In the genomic region with DNA sequence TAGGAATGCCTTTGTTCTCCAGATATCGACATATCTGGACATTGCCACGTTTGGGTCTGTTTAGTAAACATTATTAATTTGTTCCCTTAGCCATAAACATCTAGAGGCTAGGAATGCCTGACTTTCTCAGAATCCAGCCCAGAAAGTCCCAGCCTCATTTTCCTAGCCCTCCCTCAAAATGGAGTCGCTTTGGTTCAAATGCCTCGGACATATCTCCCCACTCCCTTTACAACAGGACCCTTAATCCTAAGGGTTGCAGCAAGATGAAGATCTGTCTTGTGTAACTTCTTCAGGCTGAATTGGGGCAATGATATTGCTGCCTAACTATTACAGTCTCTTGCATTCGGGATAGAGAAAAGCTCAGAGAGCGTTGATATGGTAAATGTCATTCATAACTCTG, we compare ENCODE assay signal across 2 cellular contexts.
TF ChIP-seq lines count a peak whose summit lies in the region.

No MANE protein-coding gene starts in this region.

TF ChIP-seq in IMR-90, 13 proteins besides CTCF, POLR2A, EP300 and RAD21:
- no peak for TF ChIP-seq BHLHE40 (IDR thresholded peaks at IDR 0.05; ENCODE audit: low read depth, low read length)
- TF ChIP-seq, protein P1, sequence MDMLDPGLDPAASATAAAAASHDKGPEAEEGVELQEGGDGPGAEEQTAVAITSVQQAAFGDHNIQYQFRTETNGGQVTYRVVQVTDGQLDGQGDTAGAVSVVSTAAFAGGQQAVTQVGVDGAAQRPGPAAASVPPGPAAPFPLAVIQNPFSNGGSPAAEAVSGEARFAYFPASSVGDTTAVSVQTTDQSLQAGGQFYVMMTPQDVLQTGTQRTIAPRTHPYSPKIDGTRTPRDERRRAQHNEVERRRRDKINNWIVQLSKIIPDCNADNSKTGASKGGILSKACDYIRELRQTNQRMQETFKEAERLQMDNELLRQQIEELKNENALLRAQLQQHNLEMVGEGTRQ (IDR thresholded peaks at IDR 0.05; ENCODE audit: low read depth, low read length): no peak
- TF ChIP-seq MAZ (IDR thresholded peaks at IDR 0.05; ENCODE audit: borderline replicate concordance, low read depth, low read length): no peak
- no peak for TF ChIP-seq CEBPB (IDR thresholded peaks at IDR 0.05; ENCODE audit: low read depth, low read length)
- no peak for TF ChIP-seq MXI1 (IDR thresholded peaks at IDR 0.05; ENCODE audit: borderline replicate concordance, low read depth, low read length)
- no peak for TF ChIP-seq MAFK (IDR thresholded peaks at IDR 0.05; ENCODE audit: low read depth, low read length)
- no peak for TF ChIP-seq RCOR1 (IDR thresholded peaks at IDR 0.05; ENCODE audit: insufficient replicate concordance, low read length)
- TF ChIP-seq, protein P2, sequence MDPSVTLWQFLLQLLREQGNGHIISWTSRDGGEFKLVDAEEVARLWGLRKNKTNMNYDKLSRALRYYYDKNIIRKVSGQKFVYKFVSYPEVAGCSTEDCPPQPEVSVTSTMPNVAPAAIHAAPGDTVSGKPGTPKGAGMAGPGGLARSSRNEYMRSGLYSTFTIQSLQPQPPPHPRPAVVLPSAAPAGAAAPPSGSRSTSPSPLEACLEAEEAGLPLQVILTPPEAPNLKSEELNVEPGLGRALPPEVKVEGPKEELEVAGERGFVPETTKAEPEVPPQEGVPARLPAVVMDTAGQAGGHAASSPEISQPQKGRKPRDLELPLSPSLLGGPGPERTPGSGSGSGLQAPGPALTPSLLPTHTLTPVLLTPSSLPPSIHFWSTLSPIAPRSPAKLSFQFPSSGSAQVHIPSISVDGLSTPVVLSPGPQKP (IDR thresholded peaks at IDR 0.05; ENCODE audit: borderline replicate concordance, low read depth, low read length): no peak
- no peak for TF ChIP-seq FOS (IDR thresholded peaks at IDR 0.05; ENCODE audit: low read depth, low read length)
- TF ChIP-seq SMC3 (IDR thresholded peaks at IDR 0.05; ENCODE audit: low read depth, low read length): no peak
- TF ChIP-seq NFE2L2 (IDR thresholded peaks at IDR 0.05; ENCODE audit: low read depth, low read length): no peak
- TF ChIP-seq CHD1 (IDR thresholded peaks at IDR 0.05; ENCODE audit: low read depth, low read length): no peak
- no peak for TF ChIP-seq RFX5 (IDR thresholded peaks at IDR 0.05; ENCODE audit: low read depth, low read length)

TF ChIP-seq in K562, 482 proteins besides CTCF, POLR2A, EP300 and RAD21 (continues in another document):
- TF ChIP-seq BRF1 (IDR thresholded peaks at IDR 0.05; ENCODE audit: borderline replicate concordance, extremely low read depth, insufficient read length): no peak
- TF ChIP-seq, protein P3, sequence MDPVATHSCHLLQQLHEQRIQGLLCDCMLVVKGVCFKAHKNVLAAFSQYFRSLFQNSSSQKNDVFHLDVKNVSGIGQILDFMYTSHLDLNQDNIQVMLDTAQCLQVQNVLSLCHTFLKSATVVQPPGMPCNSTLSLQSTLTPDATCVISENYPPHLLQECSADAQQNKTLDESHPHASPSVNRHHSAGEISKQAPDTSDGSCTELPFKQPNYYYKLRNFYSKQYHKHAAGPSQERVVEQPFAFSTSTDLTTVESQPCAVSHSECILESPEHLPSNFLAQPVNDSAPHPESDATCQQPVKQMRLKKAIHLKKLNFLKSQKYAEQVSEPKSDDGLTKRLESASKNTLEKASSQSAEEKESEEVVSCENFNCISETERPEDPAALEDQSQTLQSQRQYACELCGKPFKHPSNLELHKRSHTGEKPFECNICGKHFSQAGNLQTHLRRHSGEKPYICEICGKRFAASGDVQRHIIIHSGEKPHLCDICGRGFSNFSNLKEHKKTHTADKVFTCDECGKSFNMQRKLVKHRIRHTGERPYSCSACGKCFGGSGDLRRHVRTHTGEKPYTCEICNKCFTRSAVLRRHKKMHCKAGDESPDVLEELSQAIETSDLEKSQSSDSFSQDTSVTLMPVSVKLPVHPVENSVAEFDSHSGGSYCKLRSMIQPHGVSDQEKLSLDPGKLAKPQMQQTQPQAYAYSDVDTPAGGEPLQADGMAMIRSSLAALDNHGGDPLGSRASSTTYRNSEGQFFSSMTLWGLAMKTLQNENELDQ (CRISPR knock-in tag; IDR thresholded peaks at IDR 0.05; ENCODE audit: borderline replicate concordance): no peak
- TF ChIP-seq FOXA1 (IDR thresholded peaks at IDR 0.05; ENCODE audit: borderline replicate concordance): no peak
- no peak for TF ChIP-seq KDM4B (IDR thresholded peaks at IDR 0.05; ENCODE audit: borderline replicate concordance in 2 of 2, low read depth in 1 of 2)
- TF ChIP-seq, protein P4, sequence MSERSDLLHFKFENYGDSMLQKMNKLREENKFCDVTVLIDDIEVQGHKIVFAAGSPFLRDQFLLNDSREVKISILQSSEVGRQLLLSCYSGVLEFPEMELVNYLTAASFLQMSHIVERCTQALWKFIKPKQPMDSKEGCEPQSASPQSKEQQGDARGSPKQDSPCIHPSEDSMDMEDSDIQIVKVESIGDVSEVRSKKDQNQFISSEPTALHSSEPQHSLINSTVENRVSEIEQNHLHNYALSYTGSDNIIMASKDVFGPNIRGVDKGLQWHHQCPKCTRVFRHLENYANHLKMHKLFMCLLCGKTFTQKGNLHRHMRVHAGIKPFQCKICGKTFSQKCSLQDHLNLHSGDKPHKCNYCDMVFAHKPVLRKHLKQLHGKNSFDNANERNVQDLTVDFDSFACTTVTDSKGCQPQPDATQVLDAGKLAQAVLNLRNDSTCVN (CRISPR knock-in tag; IDR thresholded peaks at IDR 0.05): peak; percentile 96
- no peak for TF ChIP-seq SMAD2 (IDR thresholded peaks at IDR 0.05; ENCODE audit: low read depth, low read length)
- TF ChIP-seq, protein P5, sequence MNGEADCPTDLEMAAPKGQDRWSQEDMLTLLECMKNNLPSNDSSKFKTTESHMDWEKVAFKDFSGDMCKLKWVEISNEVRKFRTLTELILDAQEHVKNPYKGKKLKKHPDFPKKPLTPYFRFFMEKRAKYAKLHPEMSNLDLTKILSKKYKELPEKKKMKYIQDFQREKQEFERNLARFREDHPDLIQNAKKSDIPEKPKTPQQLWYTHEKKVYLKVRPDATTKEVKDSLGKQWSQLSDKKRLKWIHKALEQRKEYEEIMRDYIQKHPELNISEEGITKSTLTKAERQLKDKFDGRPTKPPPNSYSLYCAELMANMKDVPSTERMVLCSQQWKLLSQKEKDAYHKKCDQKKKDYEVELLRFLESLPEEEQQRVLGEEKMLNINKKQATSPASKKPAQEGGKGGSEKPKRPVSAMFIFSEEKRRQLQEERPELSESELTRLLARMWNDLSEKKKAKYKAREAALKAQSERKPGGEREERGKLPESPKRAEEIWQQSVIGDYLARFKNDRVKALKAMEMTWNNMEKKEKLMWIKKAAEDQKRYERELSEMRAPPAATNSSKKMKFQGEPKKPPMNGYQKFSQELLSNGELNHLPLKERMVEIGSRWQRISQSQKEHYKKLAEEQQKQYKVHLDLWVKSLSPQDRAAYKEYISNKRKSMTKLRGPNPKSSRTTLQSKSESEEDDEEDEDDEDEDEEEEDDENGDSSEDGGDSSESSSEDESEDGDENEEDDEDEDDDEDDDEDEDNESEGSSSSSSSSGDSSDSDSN (IDR thresholded peaks at IDR 0.05; ENCODE audit: borderline replicate concordance in 1 of 2, low read depth in 2 of 2, low read length in 2 of 2): no peak
- peak; percentile 72 for TF ChIP-seq STAT5B (CRISPR knock-in tag; IDR thresholded peaks at IDR 0.05)
- no peak for TF ChIP-seq RNF2 (IDR thresholded peaks at IDR 0.05)
- peak; percentile 63; the same call in 1 of the 2 replicates for TF ChIP-seq ZNF174 (CRISPR knock-in tag; IDR thresholded peaks at IDR 0.05)
- TF ChIP-seq, protein P6, sequence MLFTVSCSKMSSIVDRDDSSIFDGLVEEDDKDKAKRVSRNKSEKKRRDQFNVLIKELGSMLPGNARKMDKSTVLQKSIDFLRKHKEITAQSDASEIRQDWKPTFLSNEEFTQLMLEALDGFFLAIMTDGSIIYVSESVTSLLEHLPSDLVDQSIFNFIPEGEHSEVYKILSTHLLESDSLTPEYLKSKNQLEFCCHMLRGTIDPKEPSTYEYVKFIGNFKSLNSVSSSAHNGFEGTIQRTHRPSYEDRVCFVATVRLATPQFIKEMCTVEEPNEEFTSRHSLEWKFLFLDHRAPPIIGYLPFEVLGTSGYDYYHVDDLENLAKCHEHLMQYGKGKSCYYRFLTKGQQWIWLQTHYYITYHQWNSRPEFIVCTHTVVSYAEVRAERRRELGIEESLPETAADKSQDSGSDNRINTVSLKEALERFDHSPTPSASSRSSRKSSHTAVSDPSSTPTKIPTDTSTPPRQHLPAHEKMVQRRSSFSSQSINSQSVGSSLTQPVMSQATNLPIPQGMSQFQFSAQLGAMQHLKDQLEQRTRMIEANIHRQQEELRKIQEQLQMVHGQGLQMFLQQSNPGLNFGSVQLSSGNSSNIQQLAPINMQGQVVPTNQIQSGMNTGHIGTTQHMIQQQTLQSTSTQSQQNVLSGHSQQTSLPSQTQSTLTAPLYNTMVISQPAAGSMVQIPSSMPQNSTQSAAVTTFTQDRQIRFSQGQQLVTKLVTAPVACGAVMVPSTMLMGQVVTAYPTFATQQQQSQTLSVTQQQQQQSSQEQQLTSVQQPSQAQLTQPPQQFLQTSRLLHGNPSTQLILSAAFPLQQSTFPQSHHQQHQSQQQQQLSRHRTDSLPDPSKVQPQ (CRISPR knock-in tag; IDR thresholded peaks at IDR 0.05; ENCODE audit: borderline replicate concordance): no peak
- no peak for TF ChIP-seq ZNF696 (CRISPR knock-in tag; conservative IDR thresholded peaks at IDR 0.05)
- TF ChIP-seq, protein P7, sequence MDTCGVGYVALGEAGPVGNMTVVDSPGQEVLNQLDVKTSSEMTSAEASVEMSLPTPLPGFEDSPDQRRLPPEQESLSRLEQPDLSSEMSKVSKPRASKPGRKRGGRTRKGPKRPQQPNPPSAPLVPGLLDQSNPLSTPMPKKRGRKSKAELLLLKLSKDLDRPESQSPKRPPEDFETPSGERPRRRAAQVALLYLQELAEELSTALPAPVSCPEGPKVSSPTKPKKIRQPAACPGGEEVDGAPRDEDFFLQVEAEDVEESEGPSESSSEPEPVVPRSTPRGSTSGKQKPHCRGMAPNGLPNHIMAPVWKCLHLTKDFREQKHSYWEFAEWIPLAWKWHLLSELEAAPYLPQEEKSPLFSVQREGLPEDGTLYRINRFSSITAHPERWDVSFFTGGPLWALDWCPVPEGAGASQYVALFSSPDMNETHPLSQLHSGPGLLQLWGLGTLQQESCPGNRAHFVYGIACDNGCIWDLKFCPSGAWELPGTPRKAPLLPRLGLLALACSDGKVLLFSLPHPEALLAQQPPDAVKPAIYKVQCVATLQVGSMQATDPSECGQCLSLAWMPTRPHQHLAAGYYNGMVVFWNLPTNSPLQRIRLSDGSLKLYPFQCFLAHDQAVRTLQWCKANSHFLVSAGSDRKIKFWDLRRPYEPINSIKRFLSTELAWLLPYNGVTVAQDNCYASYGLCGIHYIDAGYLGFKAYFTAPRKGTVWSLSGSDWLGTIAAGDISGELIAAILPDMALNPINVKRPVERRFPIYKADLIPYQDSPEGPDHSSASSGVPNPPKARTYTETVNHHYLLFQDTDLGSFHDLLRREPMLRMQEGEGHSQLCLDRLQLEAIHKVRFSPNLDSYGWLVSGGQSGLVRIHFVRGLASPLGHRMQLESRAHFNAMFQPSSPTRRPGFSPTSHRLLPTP (IDR thresholded peaks at IDR 0.05; ENCODE audit: borderline replicate concordance, extremely low read depth, insufficient read length): no peak
- TF ChIP-seq SMAD4 (CRISPR knock-in tag; conservative IDR thresholded peaks at IDR 0.05): peak; percentile 88
- no peak for TF ChIP-seq ZNF699 (CRISPR knock-in tag; IDR thresholded peaks at IDR 0.05; ENCODE audit: insufficient replicate concordance)
- peak; percentile 80; the same call in 1 of the 2 replicates for TF ChIP-seq TAF7 (tag; IDR thresholded peaks at IDR 0.05)
- no peak for TF ChIP-seq KAT8 (IDR thresholded peaks at IDR 0.05; ENCODE audit: low read depth)
- TF ChIP-seq, protein P8, sequence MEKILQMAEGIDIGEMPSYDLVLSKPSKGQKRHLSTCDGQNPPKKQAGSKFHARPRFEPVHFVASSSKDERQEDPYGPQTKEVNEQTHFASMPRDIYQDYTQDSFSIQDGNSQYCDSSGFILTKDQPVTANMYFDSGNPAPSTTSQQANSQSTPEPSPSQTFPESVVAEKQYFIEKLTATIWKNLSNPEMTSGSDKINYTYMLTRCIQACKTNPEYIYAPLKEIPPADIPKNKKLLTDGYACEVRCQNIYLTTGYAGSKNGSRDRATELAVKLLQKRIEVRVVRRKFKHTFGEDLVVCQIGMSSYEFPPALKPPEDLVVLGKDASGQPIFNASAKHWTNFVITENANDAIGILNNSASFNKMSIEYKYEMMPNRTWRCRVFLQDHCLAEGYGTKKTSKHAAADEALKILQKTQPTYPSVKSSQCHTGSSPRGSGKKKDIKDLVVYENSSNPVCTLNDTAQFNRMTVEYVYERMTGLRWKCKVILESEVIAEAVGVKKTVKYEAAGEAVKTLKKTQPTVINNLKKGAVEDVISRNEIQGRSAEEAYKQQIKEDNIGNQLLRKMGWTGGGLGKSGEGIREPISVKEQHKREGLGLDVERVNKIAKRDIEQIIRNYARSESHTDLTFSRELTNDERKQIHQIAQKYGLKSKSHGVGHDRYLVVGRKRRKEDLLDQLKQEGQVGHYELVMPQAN (IDR thresholded peaks at IDR 0.05; ENCODE audit: borderline replicate concordance): no peak
- TF ChIP-seq SLC30A9 (CRISPR knock-in tag; IDR thresholded peaks at IDR 0.05): no peak
- TF ChIP-seq EHMT2 (IDR thresholded peaks at IDR 0.05): no peak
- no peak for TF ChIP-seq PHF20 (IDR thresholded peaks at IDR 0.05; ENCODE audit: partially characterized antibody)
- TF ChIP-seq ARHGAP35 (IDR thresholded peaks at IDR 0.05; ENCODE audit: partially characterized antibody): no peak
- TF ChIP-seq, protein P9, sequence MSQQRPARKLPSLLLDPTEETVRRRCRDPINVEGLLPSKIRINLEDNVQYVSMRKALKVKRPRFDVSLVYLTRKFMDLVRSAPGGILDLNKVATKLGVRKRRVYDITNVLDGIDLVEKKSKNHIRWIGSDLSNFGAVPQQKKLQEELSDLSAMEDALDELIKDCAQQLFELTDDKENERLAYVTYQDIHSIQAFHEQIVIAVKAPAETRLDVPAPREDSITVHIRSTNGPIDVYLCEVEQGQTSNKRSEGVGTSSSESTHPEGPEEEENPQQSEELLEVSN (IDR thresholded peaks at IDR 0.05; ENCODE audit: borderline replicate concordance in 1 of 2, extremely low read depth in 1 of 2, insufficient read depth in 1 of 2, insufficient read length in 1 of 2, low read depth in 1 of 2, low read length in 1 of 2, poor library complexity in 1 of 2, severe bottlenecking in 1 of 2): no peak
- no peak for TF ChIP-seq CBX8 (IDR thresholded peaks at IDR 0.05; ENCODE audit: borderline replicate concordance, extremely low read depth, low read depth, low read length, poor library complexity, severe bottlenecking)
- TF ChIP-seq, protein P10, sequence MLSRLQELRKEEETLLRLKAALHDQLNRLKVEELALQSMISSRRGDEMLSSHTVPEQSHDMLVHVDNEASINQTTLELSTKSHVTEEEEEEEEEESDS (CRISPR knock-in tag; IDR thresholded peaks at IDR 0.05): 0 out of 2 replicates have a peak, but pooled peaks have one; percentile 41
- TF ChIP-seq, protein P11, sequence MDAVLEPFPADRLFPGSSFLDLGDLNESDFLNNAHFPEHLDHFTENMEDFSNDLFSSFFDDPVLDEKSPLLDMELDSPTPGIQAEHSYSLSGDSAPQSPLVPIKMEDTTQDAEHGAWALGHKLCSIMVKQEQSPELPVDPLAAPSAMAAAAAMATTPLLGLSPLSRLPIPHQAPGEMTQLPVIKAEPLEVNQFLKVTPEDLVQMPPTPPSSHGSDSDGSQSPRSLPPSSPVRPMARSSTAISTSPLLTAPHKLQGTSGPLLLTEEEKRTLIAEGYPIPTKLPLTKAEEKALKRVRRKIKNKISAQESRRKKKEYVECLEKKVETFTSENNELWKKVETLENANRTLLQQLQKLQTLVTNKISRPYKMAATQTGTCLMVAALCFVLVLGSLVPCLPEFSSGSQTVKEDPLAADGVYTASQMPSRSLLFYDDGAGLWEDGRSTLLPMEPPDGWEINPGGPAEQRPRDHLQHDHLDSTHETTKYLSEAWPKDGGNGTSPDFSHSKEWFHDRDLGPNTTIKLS (IDR thresholded peaks at IDR 0.05; ENCODE audit: borderline replicate concordance, low read depth): no peak
- TF ChIP-seq GATA2 (CRISPR knock-in tag; IDR thresholded peaks at IDR 0.05): no peak
